ENCODE assay signal across 8 cellular contexts in the genomic region with DNA sequence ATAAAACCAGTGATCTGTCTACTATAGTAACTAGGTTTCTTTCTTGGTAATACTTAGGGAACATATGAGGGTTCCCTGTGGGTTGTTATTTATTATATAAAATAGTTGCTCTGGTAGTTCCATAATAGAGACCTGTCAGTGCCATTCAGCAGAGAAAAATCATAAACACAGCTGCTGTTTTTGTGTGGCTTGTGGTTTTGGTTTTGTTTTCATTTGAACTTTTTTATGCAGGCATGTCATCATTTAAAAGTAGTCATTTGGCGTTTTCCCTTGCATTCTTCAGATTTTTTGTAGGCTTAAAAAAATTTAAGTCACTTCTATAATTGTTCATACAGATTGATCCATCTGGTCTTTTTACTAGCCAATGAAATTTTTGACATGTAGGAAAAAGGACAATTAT.
DNase-seq lines count a peak whose midpoint lies in the region; ATAC-seq and TF ChIP-seq lines count a peak whose summit lies in the region.

No MANE protein-coding gene starts in this region.

- ATAC-seq in GM21423 (IDR thresholded peaks at IDR 0.05; ENCODE audit: unreplicated experiment) (peak; percentile 83), HG03575 (IDR thresholded peaks at IDR 0.05; ENCODE audit: extremely low read depth, insufficient number of reproducible peaks, low FRiP score, unreplicated experiment) (peak; percentile 78)

- DNase-seq in GM06990 (ENCODE audit: extremely low read depth, insufficient read length) (peak; percentile 30), epidermal melanocyte (ENCODE audit: insufficient read length, low spot score) (peak; percentile 43), NCI-H2196 treated with DMSO at 0.1 percent for 48 hours (lab: John Stamatoyannopoulos, UW; ENCODE audit: unreplicated experiment) (no peak), hypothalamus (lab: John Stamatoyannopoulos, UW) (no peak), substantia nigra (lab: John Stamatoyannopoulos, UW) (no peak)
- no peak for DNase-seq in activated CD4-positive, CD25-positive, alpha-beta regulatory T cell (lab: John Stamatoyannopoulos, UW)

- no peak for TF ChIP-seq CTCF in GM06990 (IDR thresholded peaks at IDR 0.05; ENCODE audit: insufficient read depth, low read length, poor library complexity, severe bottlenecking)

- H3K27ac ChIP-seq in substantia nigra (ENCODE audit: low read depth, low read length, poor library complexity, severe bottlenecking), result no peak overlapping the region

- H3K27me3 ChIP-seq in GM06990 (replicated peaks; ENCODE audit: control insufficient read depth, insufficient read depth, low read length), result no peaks in the 10 kb centered on the region

- no peak overlapping the region for H3K4me3 ChIP-seq in GM06990 (replicated peaks; ENCODE audit: low read depth, low read length)

- no peaks in the 10 kb centered on the region for H3K36me3 ChIP-seq in GM06990 (ENCODE audit: control insufficient read depth, insufficient read depth, low read length)

Comparison
In these comparisons a context has a peak if more than half of its experiments do, and no peak if none do; other contexts are left out.
1. DNase-seq: peak in GM06990 (single experiment) and epidermal melanocyte (single experiment); none in NCI-H2196 treated with DMSO at 0.1 percent for 48 hours (single experiment), activated CD4-positive, CD25-positive, alpha-beta regulatory T cell (0 of 4), hypothalamus (0 of 51) and substantia nigra (0 of 49).